23 cellular contexts compared by ENCODE assay signal in genomic region chr3:138062626-138063025, GRCh38. TPM values are rescaled to one million over a fixed set of nuclear protein-coding genes. Genes with fewer than 3 reads are reported as not detected.
DNase-seq lines count a peak whose midpoint lies in the region; ATAC-seq and TF ChIP-seq lines count a peak whose summit lies in the region.
"Had no signal": no experiment of that assay in that cellular context is flagged by ENCODE, and none has a peak within 500 bp of the region (broad histone marks: within the 10 kb centered on the region; RNA-seq: fewer than 3 reads in every experiment).

No MANE protein-coding gene starts in this region.

- intact Hi-C loops in adrenal gland (cut with DNase I) = no loop called here
- intact Hi-C loops in right cardiac atrium (cut with DNase I) = loop anchor here in 1 of 4 donors (10.0 kb wide), 1 partner anchor 52 kb away; the partner anchor contains the start of gene DZIP1L

- H3K4me3 ChIP-seq in adrenal gland (no peak overlapping the region), fibroblast of the aortic adventitia (ENCODE audit: low read depth, low read length) (no peak overlapping the region), right cardiac atrium (ENCODE audit: low read length) (no peak overlapping the region)
- H3K4me3 ChIP-seq: K562, SJSA1, suprapubic skin had no signal

- TF ChIP-seq CTCF in adrenal gland (IDR thresholded peaks at IDR 0.05) (no peak), fibroblast of the aortic adventitia (IDR thresholded peaks at IDR 0.05; ENCODE audit: insufficient read depth, low read length) (no peak)

- H3K27ac ChIP-seq in adrenal gland = no peak overlapping the region
- H3K27ac ChIP-seq in right cardiac atrium (ENCODE audit: low read length) = no peak overlapping the region
- H3K27ac ChIP-seq: SJSA1, suprapubic skin had no signal

- no peak for DNase-seq in activated naive CD8-positive, alpha-beta T cell treated with anti-CD3 and anti-CD28 coated beads, Interleukin-2, amount 10 ng/mL, durations not matched to agents 7 days and 5 days
- DNase-seq in activated naive CD8-positive, alpha-beta T cell treated with anti-CD3 and anti-CD28 coated beads, Interleukin-2, amount 50 U/mL, for 24 hours = no peak
- DNase-seq in adrenal gland (peak in 4 of 7 donors; percentile 14 to 37 (median 33)), fibroblast of the aortic adventitia (ENCODE audit: low read depth) (peak; percentile 75), stromal cell of bone marrow (ENCODE audit: low read depth) (peak; percentile 48), right cardiac atrium (no peak), COLO668 (lab: John Stamatoyannopoulos, UW; ENCODE audit: unreplicated experiment) (no peak)
- DNase-seq in activated naive CD4-positive, alpha-beta T cell (lab: John Stamatoyannopoulos, UW) = no peak
- DNase-seq: activated CD4-positive, alpha-beta memory T cell treated with anti-CD3 and anti-CD28 coated beads, Interleukin-2, amount 10 ng/mL, durations not matched to agents 7 days and 5 days; activated naive CD4-positive, alpha-beta T cell treated with anti-CD3 and anti-CD28 coated beads, Interleukin-2, amount 10 ng/mL, durations not matched to agents 7 days and 5 days; activated T-cell treated with anti-CD3 and anti-CD28 coated beads, Interleukin-2, amount 50 U/mL, for 24 hours; CD4-positive, alpha-beta T cell; DMS79 treated with DMSO at 0.1 percent for 48 hours; NCI-H526; OCI-M1 had no signal

- H3K4me1 ChIP-seq in adrenal gland (replicated peaks in 1 of 2) (peaks cover 0 to 12% of the 10 kb centered on the region in 2 donors), right cardiac atrium (ENCODE audit: control insufficient read depth, insufficient read depth, low read length) (peaks cover 3% of the 10 kb centered on the region)
- H3K4me1 ChIP-seq: SJSA1, suprapubic skin had no signal

- peak overlapping the region; percentile 1 for H3K27ac Mint-ChIP-seq in activated naive CD8-positive, alpha-beta T cell treated with anti-CD3 and anti-CD28 coated beads, Interleukin-2, amount 10 ng/mL, durations not matched to agents 7 days and 5 days
- no peak overlapping the region for H3K27ac Mint-ChIP-seq in activated naive CD8-positive, alpha-beta T cell treated with anti-CD3 and anti-CD28 coated beads, Interleukin-2, amount 50 U/mL, for 24 hours
- H3K27ac Mint-ChIP-seq: activated CD4-positive, alpha-beta memory T cell treated with anti-CD3 and anti-CD28 coated beads, Interleukin-2, amount 10 ng/mL, durations not matched to agents 7 days and 5 days; activated T-cell treated with anti-CD3 and anti-CD28 coated beads, Interleukin-2, amount 50 U/mL, for 24 hours; CD4-positive, alpha-beta T cell; dendritic cell treated with granulocyte-macrophage colony-stimulating factor and Interleukin-4, amounts not matched to agents 40 ng/mL and 50 ng/mL, for 4 days; mesothelial cell of epicardium had no signal

- no peak for TF ChIP-seq POLR2A in adrenal gland (IDR thresholded peaks at IDR 0.05)

- no peaks in the 10 kb centered on the region for H3K27me3 ChIP-seq in adrenal gland
- no peaks in the 10 kb centered on the region for H3K27me3 ChIP-seq in right cardiac atrium (ENCODE audit: control insufficient read depth, insufficient read depth)
- H3K27me3 ChIP-seq: SJSA1, suprapubic skin had no signal

- H3K9me3 ChIP-seq in adrenal gland (replicated peaks in 1 of 3) (no peaks in the 10 kb centered on the region), right cardiac atrium (ENCODE audit: control insufficient read depth, low read length) (no peaks in the 10 kb centered on the region)
- H3K9me3 ChIP-seq: SJSA1, suprapubic skin had no signal

- no peaks in the 10 kb centered on the region for H3K9me3 Mint-ChIP-seq in activated naive CD8-positive, alpha-beta T cell treated with anti-CD3 and anti-CD28 coated beads, Interleukin-2, amount 10 ng/mL, durations not matched to agents 7 days and 5 days
- H3K9me3 Mint-ChIP-seq in activated naive CD8-positive, alpha-beta T cell treated with anti-CD3 and anti-CD28 coated beads, Interleukin-2, amount 50 U/mL, for 24 hours = no peaks in the 10 kb centered on the region
- H3K9me3 Mint-ChIP-seq: activated CD4-positive, alpha-beta memory T cell treated with anti-CD3 and anti-CD28 coated beads, Interleukin-2, amount 10 ng/mL, durations not matched to agents 7 days and 5 days; activated naive CD4-positive, alpha-beta T cell treated with anti-CD3 and anti-CD28 coated beads, Interleukin-2, amount 10 ng/mL, durations not matched to agents 7 days and 5 days; activated T-cell treated with anti-CD3 and anti-CD28 coated beads, Interleukin-2, amount 50 U/mL, for 24 hours; CD4-positive, alpha-beta T cell; dendritic cell treated with granulocyte-macrophage colony-stimulating factor and Interleukin-4, amounts not matched to agents 40 ng/mL and 50 ng/mL, for 4 days; mesothelial cell of epicardium had no signal

- 48 to 70% (median 53%) methylated on average over 1 of the region's 1 CpG for WGBS in adrenal gland, 4 donors
- WGBS in right cardiac atrium = 27% methylated on average over 1 of the region's 1 CpG

- no peak for ATAC-seq in activated naive CD8-positive, alpha-beta T cell treated with anti-CD3 and anti-CD28 coated beads, Interleukin-2, amount 10 ng/mL, durations not matched to agents 7 days and 5 days (ENCODE audit: low read depth)
- ATAC-seq in activated naive CD8-positive, alpha-beta T cell treated with anti-CD3 and anti-CD28 coated beads, Interleukin-2, amount 50 U/mL, for 24 hours = no peak
- no peak for ATAC-seq in right cardiac atrium
- ATAC-seq: K562 had no signal

- POLR2A ChIA-PET in activated naive CD8-positive, alpha-beta T cell treated with anti-CD3 and anti-CD28 coated beads, Interleukin-2, amount 10 ng/mL, durations not matched to agents 7 days and 5 days (lab: Charles Lee) = no interaction called here

- H3K4me1 Mint-ChIP-seq in activated naive CD8-positive, alpha-beta T cell treated with anti-CD3 and anti-CD28 coated beads, Interleukin-2, amount 10 ng/mL, durations not matched to agents 7 days and 5 days = peaks cover 9% of the 10 kb centered on the region
- peaks cover 27% of the 10 kb centered on the region for H3K4me1 Mint-ChIP-seq in activated naive CD8-positive, alpha-beta T cell treated with anti-CD3 and anti-CD28 coated beads, Interleukin-2, amount 50 U/mL, for 24 hours
- H3K4me1 Mint-ChIP-seq: mesothelial cell of epicardium had no signal

- H3K4me3 Mint-ChIP-seq in activated naive CD8-positive, alpha-beta T cell treated with anti-CD3 and anti-CD28 coated beads, Interleukin-2, amount 10 ng/mL, durations not matched to agents 7 days and 5 days = no peak overlapping the region
- H3K4me3 Mint-ChIP-seq in activated naive CD8-positive, alpha-beta T cell treated with anti-CD3 and anti-CD28 coated beads, Interleukin-2, amount 50 U/mL, for 24 hours = no peak overlapping the region
- H3K4me3 Mint-ChIP-seq: activated CD4-positive, alpha-beta memory T cell treated with anti-CD3 and anti-CD28 coated beads, Interleukin-2, amount 10 ng/mL, durations not matched to agents 7 days and 5 days; activated naive CD4-positive, alpha-beta T cell treated with anti-CD3 and anti-CD28 coated beads, Interleukin-2, amount 10 ng/mL, durations not matched to agents 7 days and 5 days; activated T-cell treated with anti-CD3 and anti-CD28 coated beads, Interleukin-2, amount 50 U/mL, for 24 hours; CD4-positive, alpha-beta T cell; dendritic cell treated with granulocyte-macrophage colony-stimulating factor and Interleukin-4, amounts not matched to agents 40 ng/mL and 50 ng/mL, for 4 days; mesothelial cell of epicardium had no signal

- peaks cover 11% of the 10 kb centered on the region for H3K27me3 Mint-ChIP-seq in activated naive CD8-positive, alpha-beta T cell treated with anti-CD3 and anti-CD28 coated beads, Interleukin-2, amount 10 ng/mL, durations not matched to agents 7 days and 5 days
- H3K27me3 Mint-ChIP-seq in activated naive CD8-positive, alpha-beta T cell treated with anti-CD3 and anti-CD28 coated beads, Interleukin-2, amount 50 U/mL, for 24 hours = peaks cover 9% of the 10 kb centered on the region
- H3K27me3 Mint-ChIP-seq: CD4-positive, alpha-beta T cell; dendritic cell treated with granulocyte-macrophage colony-stimulating factor and Interleukin-4, amounts not matched to agents 40 ng/mL and 50 ng/mL, for 4 days had no signal

- peaks cover 0 to 16% of the 10 kb centered on the region in 2 donors for H3K36me3 ChIP-seq in adrenal gland (replicated peaks in 1 of 2)

- H3K36me3 Mint-ChIP-seq in activated naive CD8-positive, alpha-beta T cell treated with anti-CD3 and anti-CD28 coated beads, Interleukin-2, amount 10 ng/mL, durations not matched to agents 7 days and 5 days = no peaks in the 10 kb centered on the region
- no peaks in the 10 kb centered on the region for H3K36me3 Mint-ChIP-seq in activated naive CD8-positive, alpha-beta T cell treated with anti-CD3 and anti-CD28 coated beads, Interleukin-2, amount 50 U/mL, for 24 hours (ENCODE audit: low read depth)
- H3K36me3 Mint-ChIP-seq: activated naive CD4-positive, alpha-beta T cell treated with anti-CD3 and anti-CD28 coated beads, Interleukin-2, amount 10 ng/mL, durations not matched to agents 7 days and 5 days had no signal

RNA-seq across cellular contexts. Expression of gene CLDN18, which starts 52.7 kb away (rescaled TPM):
- total RNA-seq in activated naive CD8-positive, alpha-beta T cell treated with anti-CD3 and anti-CD28 coated beads, Interleukin-2, amount 10 ng/mL, durations not matched to agents 7 days and 5 days = not detected
- total RNA-seq in adrenal gland (under 1 TPM in 2 of 8 donors, not detected in 6; 0.25 to 0.31 TPM), fibroblast of the aortic adventitia (ENCODE audit: low replicate concordance) (not detected in 2 replicates), right cardiac atrium (1 to 10 TPM in 1 of 4 donors, under 1 TPM in 2, not detected in 1; 0.26 to 1.2 (median 0.37) TPM)
- polyA plus RNA-seq in adrenal gland (under 1 TPM in 1 of 3 donors, not detected in 2; 0.03 TPM), right cardiac atrium (0.84 TPM)
- total RNA-seq: A673; activated CD4-positive, alpha-beta memory T cell treated with anti-CD3 and anti-CD28 coated beads, Interleukin-2, amount 10 ng/mL, durations not matched to agents 7 days and 5 days; CD4-positive, alpha-beta T cell; mesothelial cell of epicardium; SJSA1; suprapubic skin; T-helper 2 cell treated with Interferon-gamma antibody and Interleukin-4, amounts not matched to agents 100 ng/mL and 5 ng/mL, for 36 hours had no signal
- polyA plus RNA-seq: K562, neural cell had no signal

RNA-seq across cellular contexts. Expression of gene DZIP1L, which starts 52.8 kb away (rescaled TPM):
- total RNA-seq in activated naive CD8-positive, alpha-beta T cell treated with anti-CD3 and anti-CD28 coated beads, Interleukin-2, amount 10 ng/mL, durations not matched to agents 7 days and 5 days = under 1 TPM in 1 of 2 experiments, not detected in 1; 0.40 TPM
- 10 to 100 TPM in 1 of 8 donors, 1 to 10 TPM in 7; 1.6 to 13.7 (median 4.7) TPM for total RNA-seq in adrenal gland
- 1 to 10 TPM; 1.2 to 7.3 (median 5.5) TPM for polyA plus RNA-seq in adrenal gland
- total RNA-seq in fibroblast of the aortic adventitia (ENCODE audit: low replicate concordance) = 28.3 and 38.2 TPM in 2 replicates
- total RNA-seq in right cardiac atrium = 1 to 10 TPM; 3.7 to 6.2 (median 4.2) TPM
- polyA plus RNA-seq in right cardiac atrium = 2.6 TPM
- total RNA-seq: CD4-positive, alpha-beta T cell; T-helper 2 cell treated with Interferon-gamma antibody and Interleukin-4, amounts not matched to agents 100 ng/mL and 5 ng/mL, for 36 hours had no signal

Comparison
In these comparisons a context has a peak if more than half of its experiments do, and no peak if none do; other contexts are left out.
1. DNase-seq: peak in adrenal gland (4 of 7), fibroblast of the aortic adventitia (single experiment) and stromal cell of bone marrow (single experiment); none in activated naive CD8-positive, alpha-beta T cell treated with anti-CD3 and anti-CD28 coated beads, Interleukin-2, amount 10 ng/mL, durations not matched to agents 7 days and 5 days (single experiment), activated naive CD8-positive, alpha-beta T cell treated with anti-CD3 and anti-CD28 coated beads, Interleukin-2, amount 50 U/mL, for 24 hours (single experiment), right cardiac atrium (0 of 3), COLO668 (single experiment) and activated naive CD4-positive, alpha-beta T cell (0 of 4).